ENCODE assay signal across 8 cellular contexts in the genomic region with DNA sequence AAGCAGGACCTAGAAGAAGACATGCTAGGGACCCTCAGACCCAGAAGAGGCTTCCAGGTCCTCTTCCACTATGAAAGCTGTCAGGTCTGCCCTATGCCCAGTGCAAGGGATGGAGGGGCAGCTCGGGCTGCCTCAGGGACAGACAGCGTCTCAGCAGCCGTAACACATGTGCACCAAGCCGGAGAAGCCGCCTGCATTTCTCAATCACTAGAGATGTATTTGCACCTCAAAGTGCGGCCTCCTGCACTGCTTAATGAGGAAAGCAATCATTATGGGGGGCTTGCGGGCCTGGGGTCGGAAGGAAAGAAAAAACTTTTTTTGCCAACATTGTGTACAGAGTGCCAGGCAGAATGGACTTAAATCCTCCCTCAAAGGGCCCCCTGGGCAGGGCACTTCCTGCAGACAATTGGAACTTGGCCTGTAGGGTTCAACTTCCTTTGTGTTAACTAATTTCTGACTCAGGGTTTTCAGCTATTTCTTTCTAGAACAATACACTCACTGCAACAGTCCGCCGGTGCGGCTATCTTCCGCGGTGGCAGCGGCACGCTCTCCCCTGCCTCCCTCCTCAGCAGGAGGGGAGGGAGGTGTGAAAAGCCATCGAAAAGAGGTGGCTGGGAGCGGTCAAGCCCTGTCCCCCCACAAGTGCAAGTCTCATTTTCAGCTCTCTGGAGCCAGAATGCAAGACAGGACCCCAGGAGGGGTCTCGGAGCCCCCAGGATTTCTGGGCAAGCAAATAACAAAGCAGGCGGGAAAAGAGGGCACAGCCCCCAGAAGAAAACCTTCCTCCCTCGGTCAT.
DNase-seq lines count a peak whose midpoint lies in the region; ATAC-seq, FAIRE-seq and TF ChIP-seq lines count a peak whose summit lies in the region.

No MANE protein-coding gene starts in this region.

- H3F3A ChIP-seq in GM23248 (ENCODE audit: insufficient read depth) = no peaks in the 10 kb centered on the region

- H4K20me1 ChIP-seq in GM23248 (ENCODE audit: insufficient read depth) (no peaks in the 10 kb centered on the region), keratinocyte (ENCODE audit: control insufficient read depth, extremely low read depth, insufficient read depth, low read length) (no peaks in the 10 kb centered on the region)

- no peak for FAIRE-seq in keratinocyte (lab: Jason Lieb, UNC)

- H3K4me3 Mint-ChIP-seq in activated CD8-positive, alpha-beta memory T cell treated with anti-CD3 and anti-CD28 coated beads, Interleukin-2, amount 10 ng/mL, durations not matched to agents 7 days and 5 days = no peak overlapping the region

- H2AFZ ChIP-seq in GM23248 (peak overlapping the region; percentile 90), keratinocyte (ENCODE audit: control insufficient read depth, low read length) (peak overlapping the region; percentile 40)

- no peaks in the 10 kb centered on the region for H3K9me2 ChIP-seq in GM23248 (ENCODE audit: insufficient read depth)

- H3K27ac ChIP-seq in GM23248 (no peak overlapping the region), ascending aorta (no peak overlapping the region), keratinocyte (ENCODE audit: control insufficient read depth, insufficient read depth, low read length) (no peak overlapping the region)

- peak; percentile 62 for DNase-seq in GM23248
- DNase-seq in ascending aorta (ENCODE audit: low spot score in 2 of 2) = no peak
- no peak for DNase-seq in keratinocyte (ENCODE audit: low read depth, low spot score)
- DNase-seq in skeletal muscle cell (ENCODE audit: low read depth) = no peak
- no peak for DNase-seq in T1000 (lab: John Stamatoyannopoulos, UW)
- no peak for DNase-seq in Kasumi-1 (lab: John Stamatoyannopoulos, UW)
- DNase-seq in activated CD8-positive, alpha-beta memory T cell treated with anti-CD3 and anti-CD28 coated beads, Interleukin-2, amount 10 ng/mL, durations not matched to agents 7 days and 5 days = no peak

- H3K9me3 ChIP-seq in GM23248 (ENCODE audit: low read depth) = no peaks in the 10 kb centered on the region
- H3K9me3 ChIP-seq in ascending aorta = no peaks in the 10 kb centered on the region
- H3K9me3 ChIP-seq in keratinocyte (ENCODE audit: control insufficient read depth, low read depth, low read length) = no peaks in the 10 kb centered on the region

- H3K9ac ChIP-seq in GM23248 (peak overlapping the region; percentile 44; the same call in 1 of the 2 replicates), keratinocyte (ENCODE audit: control insufficient read depth, extremely low read depth, insufficient read depth, low read length) (no peak overlapping the region)

- CTCF ChIA-PET in activated CD8-positive, alpha-beta memory T cell treated with anti-CD3 and anti-CD28 coated beads, Interleukin-2, amount 10 ng/mL, durations not matched to agents 7 days and 5 days (lab: Charles Lee) = no interaction called here

- ATAC-seq in HG03378 (IDR thresholded peaks at IDR 0.05; ENCODE audit: unreplicated experiment) = no peak
- no peak for ATAC-seq in activated CD8-positive, alpha-beta memory T cell treated with anti-CD3 and anti-CD28 coated beads, Interleukin-2, amount 10 ng/mL, durations not matched to agents 7 days and 5 days

- WGBS in GM23248 (ENCODE audit: low coverage in 1 of 2, low lambda C conversion rate in 2 of 2, missing lambda C conversion rate in 2 of 2), 2 experiments = 34 to 38% methylated on average over 20 of the region's 20 CpGs

- H3K36me3 ChIP-seq in GM23248 (ENCODE audit: low read depth) (no peaks in the 10 kb centered on the region), ascending aorta (no peaks in the 10 kb centered on the region), keratinocyte (ENCODE audit: control insufficient read depth in 2 of 2, extremely low read depth in 1 of 2, insufficient read depth in 2 of 2, low read length in 2 of 2) (no peaks in the 10 kb centered on the region)

- intact Hi-C loops in ascending aorta (cut with DNase I) = loop anchor here (2.0 kb wide), 4 partner anchors 52 to 346 kb away; no protein-coding TSS in a partner anchor

- peaks cover 4% of the 10 kb centered on the region for H3K4me1 Mint-ChIP-seq in activated CD8-positive, alpha-beta memory T cell treated with anti-CD3 and anti-CD28 coated beads, Interleukin-2, amount 10 ng/mL, durations not matched to agents 7 days and 5 days

- no peak overlapping the region for H3K27ac Mint-ChIP-seq in activated CD8-positive, alpha-beta memory T cell treated with anti-CD3 and anti-CD28 coated beads, Interleukin-2, amount 10 ng/mL, durations not matched to agents 7 days and 5 days

- dilution Hi-C loops in keratinocyte (cut with MboI; ENCODE audit: extremely low pct_ligation_motif_present, low sequenced_read_pairs) = no loop called here

- in situ Hi-C loops in GM23248 (cut with MboI) = loop anchor here (10.0 kb wide), 1 partner anchor 60 kb away; no protein-coding TSS in a partner anchor

- H3K27me3 ChIP-seq in GM23248 (replicated peaks; ENCODE audit: insufficient read depth) = no peaks in the 10 kb centered on the region
- H3K27me3 ChIP-seq in ascending aorta = no peaks in the 10 kb centered on the region
- no peaks in the 10 kb centered on the region for H3K27me3 ChIP-seq in keratinocyte (ENCODE audit: control insufficient read depth, extremely low read depth, insufficient read depth, low read length)

- H3K36me3 Mint-ChIP-seq in activated CD8-positive, alpha-beta memory T cell treated with anti-CD3 and anti-CD28 coated beads, Interleukin-2, amount 10 ng/mL, durations not matched to agents 7 days and 5 days = no peaks in the 10 kb centered on the region

- H3K4me2 ChIP-seq in GM23248 (ENCODE audit: unreplicated experiment) = peak overlapping the region; percentile 75
- no peak overlapping the region for H3K4me2 ChIP-seq in keratinocyte (ENCODE audit: control insufficient read depth, extremely low read depth, insufficient read depth, low read depth, low read length)

- peaks cover 32% of the 10 kb centered on the region for H3K27me3 Mint-ChIP-seq in activated CD8-positive, alpha-beta memory T cell treated with anti-CD3 and anti-CD28 coated beads, Interleukin-2, amount 10 ng/mL, durations not matched to agents 7 days and 5 days

- H3K9me3 Mint-ChIP-seq in activated CD8-positive, alpha-beta memory T cell treated with anti-CD3 and anti-CD28 coated beads, Interleukin-2, amount 10 ng/mL, durations not matched to agents 7 days and 5 days (ENCODE audit: low read depth) = no peaks in the 10 kb centered on the region

- no peaks in the 10 kb centered on the region; the same call in 1 of the 2 replicates for H3K4me1 ChIP-seq in GM23248 (ENCODE audit: insufficient read depth)
- H3K4me1 ChIP-seq in ascending aorta = peaks cover 0 to 5% of the 10 kb centered on the region in 2 donors
- no peaks in the 10 kb centered on the region for H3K4me1 ChIP-seq in keratinocyte (ENCODE audit: control insufficient read depth, extremely low read depth, insufficient read depth, low read length)

- peak overlapping the region; percentile 67 for H3K4me3 ChIP-seq in GM23248
- H3K4me3 ChIP-seq in ascending aorta = peak overlapping the region; percentile 38 to 66
- peak overlapping the region in 1 of 3 experiments; percentile 32 for H3K4me3 ChIP-seq in keratinocyte (ENCODE audit: control insufficient read depth in 2 of 3, extremely low read depth in 1 of 3, insufficient read depth in 2 of 3, low read depth in 1 of 3, low read length in 3 of 3)
- H3K4me3 ChIP-seq in skeletal muscle cell (ENCODE audit: low read depth, low read length) = peak overlapping the region; percentile 37

- H3K79me2 ChIP-seq in GM23248 (ENCODE audit: insufficient read depth) (no peaks in the 10 kb centered on the region), keratinocyte (ENCODE audit: control insufficient read depth, insufficient read depth, low read length) (no peaks in the 10 kb centered on the region)

- no peaks in the 10 kb centered on the region for H3K9me1 ChIP-seq in keratinocyte (ENCODE audit: control insufficient read depth, extremely low read depth, insufficient read depth, low read length)

- TF ChIP-seq CTCF in ascending aorta (IDR thresholded peaks at IDR 0.05) (no peak), keratinocyte (optimal IDR thresholded peaks at IDR 0.05 in 1 of 3, IDR thresholded peaks at IDR 0.05 in 1 of 3, conservative IDR thresholded peaks at IDR 0.05 in 1 of 3; ENCODE audit: extremely low read depth in 1 of 3, insufficient read depth in 2 of 3, low read length in 3 of 3) (no peak)
